ENCODE assay signal across 25 cellular contexts in the genomic region with DNA sequence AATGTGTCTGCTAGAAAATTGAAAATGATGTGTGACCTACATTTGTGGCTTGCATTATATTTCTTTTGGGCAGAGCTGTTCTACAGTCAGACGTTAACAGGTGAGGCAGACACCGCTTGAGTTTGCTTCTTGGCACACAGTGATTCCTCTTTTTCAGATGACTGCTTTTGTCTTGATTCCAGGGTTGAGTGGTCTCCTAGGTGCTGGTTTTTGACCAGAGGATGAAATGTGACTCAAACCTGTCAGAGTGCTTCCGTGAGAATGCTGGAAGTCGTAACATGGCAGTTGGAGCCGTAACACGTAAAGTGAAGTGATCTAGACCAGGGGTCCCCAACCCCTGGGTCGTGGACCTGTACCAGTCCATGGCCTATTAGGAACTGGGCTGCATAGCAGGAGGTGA.
"Had no signal": no experiment of that assay in that cellular context is flagged by ENCODE, and none has a peak within 500 bp of the region (broad histone marks: within the 10 kb centered on the region; RNA-seq: fewer than 3 reads in every experiment).

No MANE protein-coding gene starts in this region.

- H3K27ac ChIP-seq: breast epithelium, coronary artery, heart right ventricle, lower lobe of right lung, parathyroid adenoma, sigmoid colon, thoracic aorta, upper lobe of left lung had no signal

- H3K79me2 ChIP-seq: parathyroid adenoma had no signal

- H3K9me3 Mint-ChIP-seq: activated naive CD8-positive, alpha-beta T cell treated with anti-CD3 and anti-CD28 coated beads for 36 hours; central memory CD8-positive, alpha-beta T cell; stimulated activated memory B cell treated with anti-CD40 and anti-IgM and Interleukin-4, amounts not matched to agents 10 μg/mL and 1 μg/mL and 100 μg/mL, for 72 hours had no signal

- H3K4me3 Mint-ChIP-seq: activated naive CD8-positive, alpha-beta T cell treated with anti-CD3 and anti-CD28 coated beads for 36 hours; central memory CD8-positive, alpha-beta T cell; nephron progenitor cell; stimulated activated memory B cell treated with anti-CD40 and anti-IgM and Interleukin-4, amounts not matched to agents 10 μg/mL and 1 μg/mL and 100 μg/mL, for 72 hours; WTC11 had no signal

- H3K27ac Mint-ChIP-seq: activated naive CD8-positive, alpha-beta T cell treated with anti-CD3 and anti-CD28 coated beads for 36 hours; nephron progenitor cell; stimulated activated memory B cell treated with anti-CD40 and anti-IgM and Interleukin-4, amounts not matched to agents 10 μg/mL and 1 μg/mL and 100 μg/mL, for 72 hours; WTC11 had no signal

- H3K36me3 ChIP-seq: breast epithelium, heart right ventricle, lower lobe of right lung, sigmoid colon, thoracic aorta, upper lobe of left lung had no signal

- H2AFZ ChIP-seq: parathyroid adenoma had no signal

- H3K36me3 Mint-ChIP-seq: activated naive CD8-positive, alpha-beta T cell treated with anti-CD3 and anti-CD28 coated beads for 36 hours; stimulated activated memory B cell treated with anti-CD40 and anti-IgM and Interleukin-4, amounts not matched to agents 10 μg/mL and 1 μg/mL and 100 μg/mL, for 72 hours; WTC11 had no signal

- H3K27me3 Mint-ChIP-seq: activated naive CD8-positive, alpha-beta T cell treated with anti-CD3 and anti-CD28 coated beads for 36 hours; central memory CD8-positive, alpha-beta T cell had no signal

- DNase-seq: activated naive CD4-positive, alpha-beta T cell treated with Interleukin-2 at 50 U/mL for 16 hours; activated naive CD8-positive, alpha-beta T cell treated with anti-CD3 and anti-CD28 coated beads for 36 hours; activated T-cell treated with anti-CD3 and anti-CD28 coated beads, Interleukin-2, amount 50 U/mL, for 48 hours; erythroblast; foreskin fibroblast; heart right ventricle; kidney; lower lobe of right lung; mesendoderm; mucosa of descending colon; nephron progenitor cell; nucleus accumbens; retina; sigmoid colon; stimulated activated CD4-positive, alpha-beta T cell treated with anti-CD3 and anti-CD28 coated beads, Interleukin-15, amount 100 ng/mL, for 24 hours; T-helper 1 cell; upper lobe of left lung had no signal

- H3K4me3 ChIP-seq: breast epithelium, coronary artery, heart right ventricle, lower lobe of right lung, mucosa of descending colon, sigmoid colon, smooth muscle cell, thoracic aorta, upper lobe of left lung had no signal

- H3K9ac ChIP-seq: parathyroid adenoma had no signal

- H3K4me2 ChIP-seq: smooth muscle cell had no signal

- H3K4me1 Mint-ChIP-seq: central memory CD8-positive, alpha-beta T cell; stimulated activated memory B cell treated with anti-CD40 and anti-IgM and Interleukin-4, amounts not matched to agents 10 μg/mL and 1 μg/mL and 100 μg/mL, for 72 hours had no signal

- H3K27me3 ChIP-seq: breast epithelium, heart right ventricle, sigmoid colon, upper lobe of left lung had no signal

- H3K4me1 ChIP-seq: breast epithelium, heart right ventricle, lower lobe of right lung, parathyroid adenoma, sigmoid colon, upper lobe of left lung had no signal

- H3K9me3 ChIP-seq: breast epithelium, heart right ventricle, lower lobe of right lung, mucosa of descending colon, sigmoid colon, thoracic aorta, upper lobe of left lung had no signal
